In the genomic region with DNA sequence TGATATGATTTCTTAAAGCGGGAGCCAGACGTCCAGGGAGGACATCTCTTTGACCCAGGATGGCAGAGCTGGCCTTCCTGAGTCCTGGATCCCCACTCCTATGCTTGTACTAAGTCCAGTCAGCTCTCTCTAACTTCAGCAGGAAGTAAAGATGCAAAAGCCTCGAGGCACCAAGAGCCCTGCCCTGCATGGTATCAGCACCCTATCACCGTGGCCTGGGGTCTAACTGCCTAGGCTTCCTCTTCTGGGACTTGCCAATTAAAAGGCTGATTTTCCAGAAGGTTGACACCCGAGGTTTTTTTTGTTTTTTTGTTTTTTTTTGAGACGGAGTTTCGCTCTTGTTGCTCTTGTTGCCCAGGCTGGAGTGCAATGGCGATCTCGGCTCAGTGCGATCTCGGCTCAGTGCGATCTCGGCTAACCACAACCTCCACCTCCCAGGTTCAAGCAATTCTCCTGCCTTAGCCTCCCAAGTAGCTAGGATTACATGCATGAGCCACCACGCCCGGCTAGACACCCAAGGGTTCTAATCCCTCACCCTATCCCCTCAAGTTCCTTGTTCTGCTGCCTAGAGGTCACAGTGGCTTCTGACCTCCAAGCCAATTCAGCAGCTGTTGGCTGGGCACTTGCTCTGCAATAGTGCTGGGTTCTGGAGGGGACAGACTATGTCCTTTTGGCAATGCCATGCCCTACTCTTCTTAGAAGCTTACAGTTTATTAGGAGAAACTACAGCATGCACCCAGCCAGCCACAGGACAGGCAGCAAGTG, we compare ENCODE assay signal across 20 cellular contexts.
"Had no signal": no experiment of that assay in that cellular context is flagged by ENCODE, and none has a peak within 500 bp of the region (broad histone marks: within the 10 kb centered on the region; RNA-seq: fewer than 3 reads in every experiment).

No MANE protein-coding gene starts in this region.

- H3K4me3 ChIP-seq: esophagus muscularis mucosa, hepatocyte, psoas muscle, thoracic aorta had no signal

- H3K27ac ChIP-seq: esophagus muscularis mucosa, hepatocyte, psoas muscle, thoracic aorta, WERI-Rb-1 had no signal

- H3K27me3 Mint-ChIP-seq: activated CD4-positive, alpha-beta T cell treated with anti-CD3 and anti-CD28 coated beads for 36 hours had no signal

- ATAC-seq: activated CD4-positive, alpha-beta T cell treated with anti-CD3 and anti-CD28 coated beads for 36 hours; activated CD8-positive, alpha-beta memory T cell treated with anti-CD3 and anti-CD28 coated beads, Interleukin-2, amount 10 ng/mL, durations not matched to agents 7 days and 5 days; natural killer cell; psoas muscle; sciatic nerve had no signal

- H3K4me1 Mint-ChIP-seq: activated CD4-positive, alpha-beta T cell treated with anti-CD3 and anti-CD28 coated beads for 36 hours had no signal

- H3K27me3 ChIP-seq: esophagus muscularis mucosa, hepatocyte had no signal

- H3K4me2 ChIP-seq: hepatocyte had no signal

- H3K36me3 ChIP-seq: esophagus muscularis mucosa, thoracic aorta, WERI-Rb-1 had no signal

- H3K4me1 ChIP-seq: esophagus muscularis mucosa, psoas muscle had no signal

- H3K79me2 ChIP-seq: hepatocyte had no signal

- FAIRE-seq: colon, urothelium cell line had no signal

- H3K27ac Mint-ChIP-seq: activated CD4-positive, alpha-beta memory T cell treated with anti-CD3 and anti-CD28 coated beads for 36 hours; activated CD4-positive, alpha-beta T cell treated with anti-CD3 and anti-CD28 coated beads for 36 hours; activated CD8-positive, alpha-beta memory T cell treated with anti-CD3 and anti-CD28 coated beads, Interleukin-2, amount 10 ng/mL, durations not matched to agents 7 days and 5 days; activated T-helper 2 cell treated with anti-CD3 and anti-CD28 coated beads, Interferon-gamma antibody, Interleukin-2, Interleukin-4, amounts not matched to agents 10 μg/mL and 5 μg/mL and 100 μg/mL, durations not matched to agents 14 hours and 24 hours and 36 hours; T-helper 2 cell treated with Interferon-gamma antibody and Interleukin-4, amounts not matched to agents 5 μg/mL and 100 μg/mL, for 36 hours had no signal

- DNase-seq: activated CD4-positive, alpha-beta memory T cell treated with anti-CD3 and anti-CD28 coated beads for 36 hours; activated CD4-positive, alpha-beta T cell treated with anti-CD3 and anti-CD28 coated beads for 36 hours; activated CD8-positive, alpha-beta memory T cell treated with anti-CD3 and anti-CD28 coated beads, Interleukin-2, amount 10 ng/mL, durations not matched to agents 7 days and 5 days; activated naive CD4-positive, alpha-beta T cell treated with anti-CD3 and anti-CD28 coated beads, Interleukin-2, amount 50 U/mL, for 16 hours; activated T-cell treated with anti-CD3 and anti-CD28 coated beads, Interleukin-2, amount 50 U/mL, for 1 hour; caudate nucleus; islet precursor cell; natural killer cell; psoas muscle; stimulated activated CD4-positive, alpha-beta T cell treated with anti-CD3 and anti-CD28 coated beads, Interleukin-1b, Interleukin-23, amount 100 ng/mL, for 48 hours; SW 1271; WERI-Rb-1 had no signal

- H3K4me3 Mint-ChIP-seq: activated CD4-positive, alpha-beta memory T cell treated with anti-CD3 and anti-CD28 coated beads for 36 hours; activated CD4-positive, alpha-beta T cell treated with anti-CD3 and anti-CD28 coated beads for 36 hours; activated CD8-positive, alpha-beta memory T cell treated with anti-CD3 and anti-CD28 coated beads, Interleukin-2, amount 10 ng/mL, durations not matched to agents 7 days and 5 days; natural killer cell; T-helper 2 cell treated with Interferon-gamma antibody and Interleukin-4, amounts not matched to agents 5 μg/mL and 100 μg/mL, for 36 hours had no signal

- H2AFZ ChIP-seq: hepatocyte had no signal

- H3K9me3 ChIP-seq: thoracic aorta had no signal
